ENCODE assay signal across 18 cellular contexts in the genomic region with DNA sequence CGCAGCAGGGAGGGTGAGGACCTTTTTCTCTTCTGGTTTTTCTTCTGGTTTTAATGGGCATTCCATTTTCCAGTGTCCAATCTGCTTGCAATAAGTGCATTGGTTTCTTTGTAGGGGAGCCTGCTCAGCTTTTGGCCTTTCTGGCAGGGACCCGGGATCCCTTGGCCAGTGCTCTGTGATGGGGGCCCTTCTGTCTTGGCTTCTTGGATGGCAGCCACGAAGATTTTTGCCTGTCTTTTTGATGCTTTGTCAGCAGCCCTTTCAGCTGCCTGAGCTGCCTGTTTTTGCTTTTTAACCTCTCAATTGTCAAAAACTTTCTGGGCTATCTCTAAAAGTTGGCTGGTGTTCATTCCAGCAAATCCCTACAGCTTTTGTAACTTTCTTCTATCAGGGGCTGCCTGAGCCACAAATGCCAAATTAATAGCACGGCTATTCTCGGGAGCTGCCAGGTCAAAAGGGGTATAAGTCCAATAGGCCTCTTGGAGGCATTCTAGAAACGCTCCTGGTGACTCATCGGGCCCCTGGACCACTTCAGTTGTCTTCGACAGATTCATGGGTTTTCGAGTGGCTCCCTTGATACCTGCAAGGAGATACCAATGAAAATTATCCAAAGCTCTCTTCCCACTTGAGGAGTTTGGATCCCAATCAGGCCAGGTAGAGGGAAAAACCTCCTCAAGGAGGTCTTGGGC.
DNase-seq lines count a peak whose midpoint lies in the region; TF ChIP-seq lines count a peak whose summit lies in the region.
"Had no signal": no experiment of that assay in that cellular context is flagged by ENCODE, and none has a peak within 500 bp of the region (broad histone marks: within the 10 kb centered on the region; RNA-seq: fewer than 3 reads in every experiment).

No MANE protein-coding gene starts in this region.

- H3K4me1 Mint-ChIP-seq in dendritic cell treated with granulocyte-macrophage colony-stimulating factor and Interleukin-4, amounts not matched to agents 40 ng/mL and 50 ng/mL, for 4 days (ENCODE audit: low read depth) = no peaks in the 10 kb centered on the region
- peaks cover 43% of the 10 kb centered on the region for H3K4me1 Mint-ChIP-seq in nephron progenitor cell

- H3K36me3 ChIP-seq in OCI-LY7 (ENCODE audit: insufficient read depth, low read length) = no peaks in the 10 kb centered on the region
- H3K36me3 ChIP-seq in thyroid gland = no peaks in the 10 kb centered on the region
- H3K36me3 ChIP-seq: Peyer's patch, SJCRH30 had no signal

- CTCF ChIA-PET in OCI-LY7 (lab: Charles Lee; ENCODE audit: unreplicated experiment) = interaction anchor here (1.2 to 1.3 kb wide), 2 partner anchors 12 to 14 kb away, joined by 3 to 4 read pairs; no protein-coding TSS in a partner anchor

- no peaks in the 10 kb centered on the region for H4K20me1 ChIP-seq in OCI-LY7 (ENCODE audit: insufficient read depth, low read length)

- no peaks in the 10 kb centered on the region for H3K79me2 ChIP-seq in OCI-LY7 (ENCODE audit: insufficient read depth, low read depth, low read length)

- H3K4me1 ChIP-seq in OCI-LY7 (ENCODE audit: insufficient read depth, low read length, poor library complexity, severe bottlenecking) (no peaks in the 10 kb centered on the region), thyroid gland (peaks cover 8 to 12% of the 10 kb centered on the region in 2 donors)
- H3K4me1 ChIP-seq: Peyer's patch, SJCRH30 had no signal

- WGBS in thyroid gland, 2 donors = 41 to 47% methylated on average over 9 of the region's 9 CpGs

- H3K9me3 Mint-ChIP-seq in dendritic cell treated with granulocyte-macrophage colony-stimulating factor and Interleukin-4, amounts not matched to agents 40 ng/mL and 50 ng/mL, for 4 days = no peaks in the 10 kb centered on the region
- peaks cover 9% of the 10 kb centered on the region for H3K9me3 Mint-ChIP-seq in nephron progenitor cell

- peak overlapping the region; percentile 55 for H2AFZ ChIP-seq in OCI-LY7 (ENCODE audit: low read length)

- H3K27ac ChIP-seq in OCI-LY7 (ENCODE audit: low read depth, low read length, poor library complexity, severe bottlenecking) (no peak overlapping the region), thyroid gland (peak overlapping the region; percentile 9 to 36 (median 20))
- H3K27ac ChIP-seq: Peyer's patch, SJCRH30 had no signal

- H3K9me3 ChIP-seq in OCI-LY7 (ENCODE audit: low read length) (no peaks in the 10 kb centered on the region), thyroid gland (no peaks in the 10 kb centered on the region)
- H3K9me3 ChIP-seq: Peyer's patch, SJCRH30 had no signal

- TF ChIP-seq CTCF in OCI-LY7 (conservative IDR thresholded peaks at IDR 0.05; ENCODE audit: low read length) (no peak), nephron progenitor cell (IDR thresholded peaks at IDR 0.05) (no peak), thyroid gland (IDR thresholded peaks at IDR 0.05) (no peak)

- no peaks in the 10 kb centered on the region for H3K9me2 ChIP-seq in OCI-LY7 (ENCODE audit: insufficient read depth, low read length)

- DNase-seq in OCI-LY7 (ENCODE audit: low spot score) (no peak), nephron progenitor cell (no peak), thyroid gland (peak; percentile 36 to 52), NCI-H128 (lab: John Stamatoyannopoulos, UW; ENCODE audit: unreplicated experiment) (no peak), CD1c-positive myeloid dendritic cell (ENCODE audit: extremely low spot score) (no peak), NCI-H2171 treated with DMSO at 0.1 percent for 48 hours (lab: John Stamatoyannopoulos, UW) (no peak)
- DNase-seq: CD4-positive, alpha-beta T cell; COR-L47; DMS 273 treated with DMSO at 0.1 percent for 48 hours; DMS79 treated with DMSO at 0.1 percent for 48 hours; NCI-H1048; NCI-H1436; NCI-H187 treated with DMSO at 0.1 percent for 48 hours; NCI-H2107; NCI-H510A had no signal

- peak overlapping the region; percentile 51 for H3K27ac Mint-ChIP-seq in dendritic cell treated with granulocyte-macrophage colony-stimulating factor and Interleukin-4, amounts not matched to agents 40 ng/mL and 50 ng/mL, for 4 days
- H3K27ac Mint-ChIP-seq in nephron progenitor cell = peak overlapping the region; percentile 29
- H3K27ac Mint-ChIP-seq: CD4-positive, alpha-beta T cell had no signal

- no TSS peak for BruUV-seq in OCI-LY7 (replicated peaks; lab: Mats Ljungman, UMichigan)

- intact Hi-C loops in OCI-LY7 (cut with micrococcal nuclease; ENCODE audit: unreplicated experiment) (loop anchor here (10.0 kb wide), 1 partner anchor 138 kb away; no protein-coding TSS in a partner anchor), thyroid gland (cut with DNase I) (no loop called here)
- intact Hi-C loops in dendritic cell treated with granulocyte-macrophage colony-stimulating factor and Interleukin-4, amounts not matched to agents 40 ng/mL and 50 ng/mL, for 4 days (cut with micrococcal nuclease) = loop anchor here (5.0 kb wide), 1 partner anchor 650 kb away; no protein-coding TSS in a partner anchor

- H3K4me3 ChIP-seq in OCI-LY7 (ENCODE audit: low read depth, low read length, poor library complexity, severe bottlenecking) (no peak overlapping the region), thyroid gland (replicated peaks in 1 of 3) (no peak overlapping the region)
- H3K4me3 ChIP-seq: Peyer's patch, SJCRH30 had no signal

- H3K27me3 ChIP-seq in thyroid gland = no peaks in the 10 kb centered on the region
- H3K27me3 ChIP-seq: Peyer's patch, SJCRH30 had no signal

- peaks cover 5% of the 10 kb centered on the region for H3K27me3 Mint-ChIP-seq in dendritic cell treated with granulocyte-macrophage colony-stimulating factor and Interleukin-4, amounts not matched to agents 40 ng/mL and 50 ng/mL, for 4 days
- H3K27me3 Mint-ChIP-seq in nephron progenitor cell (ENCODE audit: low read depth, poor library complexity) = peaks cover 8% of the 10 kb centered on the region
- H3K27me3 Mint-ChIP-seq: CD4-positive, alpha-beta T cell had no signal

- TF ChIP-seq POLR2A in thyroid gland (IDR thresholded peaks at IDR 0.05) = no peak

- POLR2A ChIA-PET in OCI-LY7 (lab: Charles Lee) = interaction anchor here (1.0 kb wide), 1 partner anchor 69 kb away, joined by 3 read pairs; no protein-coding TSS in a partner anchor

- no peak overlapping the region for H3K4me3 Mint-ChIP-seq in dendritic cell treated with granulocyte-macrophage colony-stimulating factor and Interleukin-4, amounts not matched to agents 40 ng/mL and 50 ng/mL, for 4 days
- no peak overlapping the region for H3K4me3 Mint-ChIP-seq in nephron progenitor cell
- H3K4me3 Mint-ChIP-seq: CD4-positive, alpha-beta T cell had no signal

- no peaks in the 10 kb centered on the region for H3K36me3 Mint-ChIP-seq in dendritic cell treated with granulocyte-macrophage colony-stimulating factor and Interleukin-4, amounts not matched to agents 40 ng/mL and 50 ng/mL, for 4 days (ENCODE audit: low read depth)
- peaks cover 11% of the 10 kb centered on the region for H3K36me3 Mint-ChIP-seq in nephron progenitor cell (ENCODE audit: low read depth)

- no peak overlapping the region for H3K4me2 ChIP-seq in OCI-LY7 (ENCODE audit: low read length)

Comparison
In these comparisons a context has a peak if more than half of its experiments do, and no peak if none do; other contexts are left out.
1. DNase-seq: peak in thyroid gland (2 of 2); none in OCI-LY7 (single experiment), nephron progenitor cell (single experiment), NCI-H128 (single experiment), CD1c-positive myeloid dendritic cell (single experiment) and NCI-H2171 treated with DMSO at 0.1 percent for 48 hours (single experiment).